8 cellular contexts compared by ENCODE assay signal in genomic region chr1:162023181-162023546, GRCh38. TPM values are rescaled to one million over a fixed set of nuclear protein-coding genes. Genes with fewer than 3 reads are reported as not detected.
DNase-seq lines count a peak whose midpoint lies in the region; ATAC-seq and TF ChIP-seq lines count a peak whose summit lies in the region.

No MANE protein-coding gene starts in this region.

- H3K27me3 ChIP-seq in mesendoderm (ENCODE audit: insufficient read depth, low read length, poor library complexity): no peaks in the 10 kb centered on the region

- no peak overlapping the region for H3K27ac ChIP-seq in mesendoderm (ENCODE audit: low read depth, low read length)

- peak overlapping the region; percentile 91 for H3K4me2 ChIP-seq in mesendoderm (ENCODE audit: low read length)

- no peaks in the 10 kb centered on the region for H3K9me3 Mint-ChIP-seq in activated T-cell treated with anti-CD3 and anti-CD28 coated beads, Interleukin-2, amount 50 U/mL, for 4 hours
- H3K9me3 Mint-ChIP-seq in MCF 10A (ENCODE audit: unreplicated experiment) (no peaks in the 10 kb centered on the region), type B pancreatic cell (peaks cover 11% of the 10 kb centered on the region)

- no peak overlapping the region for H4K8ac ChIP-seq in mesendoderm (ENCODE audit: low read depth, low read length)

- H2BK120ac ChIP-seq in mesendoderm (ENCODE audit: low read depth, low read length): no peak overlapping the region

- peak overlapping the region; percentile 48 for H3K4me3 ChIP-seq in mesendoderm (ENCODE audit: low read length)

- no peak for ATAC-seq in activated T-cell treated with anti-CD3 and anti-CD28 coated beads, Interleukin-2, amount 50 U/mL, for 4 hours

- H3K4me3 Mint-ChIP-seq in activated T-cell treated with anti-CD3 and anti-CD28 coated beads, Interleukin-2, amount 50 U/mL, for 4 hours: peak overlapping the region; percentile 85
- H3K4me3 Mint-ChIP-seq in MCF 10A (ENCODE audit: unreplicated experiment) (peak overlapping the region; percentile 89), type B pancreatic cell (peak overlapping the region; percentile 96)

- peaks cover 9% of the 10 kb centered on the region for H3K4me1 Mint-ChIP-seq in activated T-cell treated with anti-CD3 and anti-CD28 coated beads, Interleukin-2, amount 50 U/mL, for 4 hours (ENCODE audit: low read depth)
- H3K4me1 Mint-ChIP-seq in MCF 10A (ENCODE audit: insufficient read depth, unreplicated experiment) (peaks cover 16% of the 10 kb centered on the region), type B pancreatic cell (ENCODE audit: unreplicated experiment) (peaks cover 26% of the 10 kb centered on the region)

- CTCF ChIA-PET in MCF 10A (lab: Yijun Ruan, JAX): interaction anchor here (1.1 to 6.8 kb wide), 17 partner anchors 9 to 368 kb away, joined by 3 to 97 read pairs (median 7); no protein-coding TSS in a partner anchor

- H3K79me1 ChIP-seq in mesendoderm (ENCODE audit: low read length): no peaks in the 10 kb centered on the region

- H3K4ac ChIP-seq in mesendoderm (ENCODE audit: low read depth, low read length): no peak overlapping the region

- no peaks in the 10 kb centered on the region for H3K36me3 ChIP-seq in mesendoderm (ENCODE audit: control insufficient read depth, insufficient read depth, low read length)

- H3K27me3 Mint-ChIP-seq in activated T-cell treated with anti-CD3 and anti-CD28 coated beads, Interleukin-2, amount 50 U/mL, for 4 hours (ENCODE audit: low read depth): peaks cover 36% of the 10 kb centered on the region
- H3K27me3 Mint-ChIP-seq in MCF 10A (ENCODE audit: insufficient read depth, unreplicated experiment): peaks cover 34% of the 10 kb centered on the region
- H3K27me3 Mint-ChIP-seq in type B pancreatic cell: peaks cover 32% of the 10 kb centered on the region

- no peaks in the 10 kb centered on the region for H3K79me2 ChIP-seq in mesendoderm (ENCODE audit: control insufficient read depth, insufficient read depth, low read length)

- intact Hi-C loops in MCF 10A (cut with micrococcal nuclease): loop anchor here (5.0 kb wide), 2 partner anchors 61 to 116 kb away; no protein-coding TSS in a partner anchor

- WGBS in mesendoderm (ENCODE audit: extremely low coverage, insufficient coverage, low lambda C conversion rate): no CpG with 5 or more reads among the region's 20 CpGs

- H2BK15ac ChIP-seq in mesendoderm (replicated peaks; ENCODE audit: low read depth): no peak overlapping the region

- H4K5ac ChIP-seq in mesendoderm (ENCODE audit: low read length): no peak overlapping the region

- no peaks in the 10 kb centered on the region for H3K36me3 Mint-ChIP-seq in activated T-cell treated with anti-CD3 and anti-CD28 coated beads, Interleukin-2, amount 50 U/mL, for 4 hours (ENCODE audit: insufficient read depth)
- H3K36me3 Mint-ChIP-seq in MCF 10A (ENCODE audit: insufficient read depth, unreplicated experiment) (no peaks in the 10 kb centered on the region), type B pancreatic cell (peaks cover 5% of the 10 kb centered on the region)

- POLR2A ChIA-PET in MCF 10A (lab: Yijun Ruan, JAX): interaction anchor here (1.2 to 2.4 kb wide), 3 partner anchors 11 to 231 kb away, joined by 3 to 17 read pairs (median 6); no protein-coding TSS in a partner anchor

- H3K23ac ChIP-seq in mesendoderm (ENCODE audit: low read length): no peak overlapping the region

- H3K56ac ChIP-seq in mesendoderm (ENCODE audit: low read length): peak overlapping the region; percentile 87

- no peak overlapping the region for H2BK5ac ChIP-seq in mesendoderm (ENCODE audit: low read length)

- DNase-seq in activated T-cell treated with anti-CD3 and anti-CD28 coated beads, Interleukin-2, amount 50 U/mL, for 4 hours: no peak
- no peak for DNase-seq in activated T-cell treated with anti-CD3 and anti-CD28 coated beads, Interleukin-2, amount 50 U/mL, for 48 hours
- DNase-seq in MCF 10A (ENCODE audit: unreplicated experiment) (no peak), mesendoderm (no peak), type B pancreatic cell (ENCODE audit: extremely low spot score, unreplicated experiment) (no peak), NCI-H1092 treated with DMSO at 0.1 percent for 48 hours (lab: John Stamatoyannopoulos, UW) (no peak), cerebellar nuclear complex (lab: John Stamatoyannopoulos, UW) (no peak)
- no peak for DNase-seq in stimulated activated CD4-positive, alpha-beta T cell treated with anti-CD3 and anti-CD28 coated beads, Interleukin-4, amount 100 ng/mL, for 1 hour

- no peak overlapping the region for H2AK5ac ChIP-seq in mesendoderm (ENCODE audit: low read length)

- TF ChIP-seq CTCF in MCF 10A (IDR thresholded peaks at IDR 0.05; ENCODE audit: unreplicated experiment) (no peak), type B pancreatic cell (conservative IDR thresholded peaks at IDR 0.05) (no peak)

- peaks cover 1% of the 10 kb centered on the region for H3K4me1 ChIP-seq in mesendoderm (ENCODE audit: control insufficient read depth, low read depth, low read length)

- BruUV-seq in MCF 10A (replicated peaks; lab: Mats Ljungman, UMichigan): no TSS peak

- H3K18ac ChIP-seq in mesendoderm (ENCODE audit: low read length): no peak overlapping the region

- peak overlapping the region; percentile 65 for H3K27ac Mint-ChIP-seq in MCF 10A (ENCODE audit: low read depth, unreplicated experiment)
- peak overlapping the region; percentile 89 for H3K27ac Mint-ChIP-seq in type B pancreatic cell

- peak overlapping the region; percentile 64 for H3K9ac ChIP-seq in mesendoderm (ENCODE audit: low read length)

RNA-seq across cellular contexts. Expression of gene OLFML2B, which starts 0.5 kb away (rescaled TPM):
- total RNA-seq in activated T-cell treated with anti-CD3 and anti-CD28 coated beads, Interleukin-2, amount 50 U/mL, for 4 hours: 1 to 10 TPM; 1.3 to 2.0 (median 1.5) TPM
- total RNA-seq in MCF 10A (2022): not detected in 2 replicates
- 2.4 TPM for polyA plus RNA-seq in mesendoderm (2013, experiment 1 of 2)
- 2.8 TPM for polyA plus RNA-seq in mesendoderm (2013, experiment 2 of 2)
- 11.9 and 35.0 TPM in 2 replicates for total RNA-seq in type B pancreatic cell (ENCODE audit: low replicate concordance)

RNA-seq across cellular contexts. Expression of gene NOS1AP, which starts 46.3 kb away (rescaled TPM):
- total RNA-seq in activated T-cell treated with anti-CD3 and anti-CD28 coated beads, Interleukin-2, amount 50 U/mL, for 4 hours: under 1 TPM; 0.05 to 0.37 (median 0.13) TPM
- 1.1 and 2.4 TPM in 2 replicates for total RNA-seq in MCF 10A (2022)
- polyA plus RNA-seq in mesendoderm (2013, experiment 1 of 2): 10.6 TPM
- 10.8 TPM for polyA plus RNA-seq in mesendoderm (2013, experiment 2 of 2)
- 10.3 and 10.4 TPM in 2 replicates for total RNA-seq in type B pancreatic cell (ENCODE audit: low replicate concordance)
